Comparison of ENCODE assay signal across 1 cellular context in genomic region chr1:10249808-10250457, GRCh38.
TF ChIP-seq lines count a peak whose summit lies in the region.

No MANE protein-coding gene starts in this region.

TF ChIP-seq in K562, 482 proteins besides CTCF, POLR2A, EP300 and RAD21:
- TF ChIP-seq CXXC5 (CRISPR knock-in tag; IDR thresholded peaks at IDR 0.05) (no peak), ZNF121 (CRISPR knock-in tag; conservative IDR thresholded peaks at IDR 0.05) (peak; percentile 100), NFIX (CRISPR knock-in tag; IDR thresholded peaks at IDR 0.05; ENCODE audit: low read depth) (0 out of 2 replicates have a peak, but pooled peaks have one; percentile 18), ZBTB2 (IDR thresholded peaks at IDR 0.05) (no peak), BCOR (IDR thresholded peaks at IDR 0.05) (peak; percentile 67), KDM1A (IDR thresholded peaks at IDR 0.05) (peak; percentile 36 to 70; a peak in 3 of 4 replicates), TAF9B (IDR thresholded peaks at IDR 0.05; ENCODE audit: partially characterized antibody) (no peak), ZNF277 (CRISPR knock-in tag; IDR thresholded peaks at IDR 0.05; ENCODE audit: borderline replicate concordance) (peak; percentile 95; the same call in 1 of the 2 replicates), TSHZ1 (CRISPR knock-in tag; IDR thresholded peaks at IDR 0.05) (no peak), ADNP (tag; IDR thresholded peaks at IDR 0.05) (0 out of 2 replicates have a peak, but pooled peaks have one; percentile 29), RBM25 (IDR thresholded peaks at IDR 0.05; ENCODE audit: low read depth, low read length, severe bottlenecking) (peak; percentile 78), CHAMP1 (IDR thresholded peaks at IDR 0.05) (peak; percentile 70; the same call in 1 of the 2 replicates), EWSR1 (IDR thresholded peaks at IDR 0.05; ENCODE audit: borderline replicate concordance, low read depth, partially characterized antibody) (no peak), ZNF408 (CRISPR knock-in tag; IDR thresholded peaks at IDR 0.05; ENCODE audit: low read depth) (0 out of 2 replicates have a peak, but pooled peaks have one; percentile 76)
